Comparison of ENCODE assay signal across 8 cellular contexts in genomic region chr1:82225407-82226197, GRCh38.
DNase-seq lines count a peak whose midpoint lies in the region; ATAC-seq and TF ChIP-seq lines count a peak whose summit lies in the region.

No MANE protein-coding gene starts in this region.

- DNase-seq in SHP77 treated with DMSO at 0.1 percent for 48 hours (lab: John Stamatoyannopoulos, UW) (peak; percentile 38), lower lobe of right lung (no peak), ureter (ENCODE audit: low spot score) (no peak)
- DNase-seq in activated CD4-positive, alpha-beta T cell treated with anti-CD3 and anti-CD28 coated beads, Interleukin-2, amount 50 U/mL, for 1 hour: no peak

- peak; percentile 69 for ATAC-seq in GM18508 (IDR thresholded peaks at IDR 0.05; ENCODE audit: insufficient read depth, unreplicated experiment)
- ATAC-seq in HG03354 (IDR thresholded peaks at IDR 0.05; ENCODE audit: poor library complexity, severe bottlenecking, unreplicated experiment): peak; percentile 69
- ATAC-seq in lower lobe of right lung: peak; percentile 78 to 81
- no peak for ATAC-seq in HG02571 (IDR thresholded peaks at IDR 0.05; ENCODE audit: unreplicated experiment)
- no peak for ATAC-seq in GM18873 (IDR thresholded peaks at IDR 0.05; ENCODE audit: low FRiP score, unreplicated experiment)

- peaks cover 32% of the 10 kb centered on the region for H3K4me1 ChIP-seq in lower lobe of right lung

- H3K27ac ChIP-seq in lower lobe of right lung: no peak overlapping the region

- H3K36me3 ChIP-seq in lower lobe of right lung: no peaks in the 10 kb centered on the region

- H3K4me3 ChIP-seq in lower lobe of right lung: no peak overlapping the region

- no peaks in the 10 kb centered on the region for H3K9me3 ChIP-seq in lower lobe of right lung

- TF ChIP-seq CTCF in lower lobe of right lung (IDR thresholded peaks at IDR 0.05): no peak

- intact Hi-C loops in lower lobe of right lung (cut with DNase I): no loop called here

- H3K27me3 ChIP-seq in lower lobe of right lung (ENCODE audit: low read depth): no peaks in the 10 kb centered on the region

Comparison
In these comparisons a context has a peak if more than half of its experiments do, and no peak if none do; other contexts are left out.
1. ATAC-seq: peak in GM18508 (single experiment), HG03354 (single experiment) and lower lobe of right lung (2 of 2); none in HG02571 (single experiment) and GM18873 (single experiment).